ENCODE assay signal across 12 cellular contexts in genomic region chr11:102420547-102420946, GRCh38. TPM values are rescaled to one million over a fixed set of nuclear protein-coding genes. Genes with fewer than 3 reads are reported as not detected.
A peak's percentile ranks its signal among the peaks of the same experiment; 100 is the strongest.
DNase-seq lines count a peak whose midpoint lies in the region; ATAC-seq and TF ChIP-seq lines count a peak whose summit lies in the region.
"Had no signal": no experiment of that assay in that cellular context is flagged by ENCODE, and none has a peak within 500 bp of the region (broad histone marks: within the 10 kb centered on the region; RNA-seq: fewer than 3 reads in every experiment).

No MANE protein-coding gene starts in this region.

- H4K20me1 ChIP-seq in OCI-LY7 (ENCODE audit: insufficient read depth, low read length) (peaks cover 38% of the 10 kb centered on the region; the same call in 1 of the 2 replicates), PC-3 (ENCODE audit: low read length) (peaks cover 17% of the 10 kb centered on the region)

- no peak overlapping the region for H3K9ac ChIP-seq in PC-3 (ENCODE audit: low read length)

- DNase-seq in natural killer cell treated with Interleukin-12 subunit alpha and Interleukin-12 subunit beta and Interleukin-15 and Interleukin-18, amount 100 ng/mL, for 72 hours (ENCODE audit: low spot score): no peak
- DNase-seq in natural killer cell (no peak), OCI-LY7 (ENCODE audit: low spot score) (no peak), dedifferentiated amniotic fluid mesenchymal stem cell (ENCODE audit: extremely low spot score) (no peak), PC-3 (no peak), osteocyte (ENCODE audit: extremely low spot score, unreplicated experiment) (no peak), NCI-H446 treated with DMSO at 0.1 percent for 48 hours (lab: John Stamatoyannopoulos, UW) (no peak)
- DNase-seq: NCI-H187; stimulated activated CD4-positive, alpha-beta T cell treated with anti-CD3 and anti-CD28 coated beads, Interleukin-4, amount 100 ng/mL, for 24 hours had no signal

- CTCF ChIA-PET in OCI-LY7 (lab: Charles Lee; ENCODE audit: unreplicated experiment): interaction anchor here (0.7 to 1.1 kb wide), 2 partner anchors 29 to 30 kb away, joined by 3 to 4 read pairs; no protein-coding TSS in a partner anchor
- CTCF ChIA-PET in PC-3 (lab: Charles Lee): no interaction called here

- ATAC-seq in natural killer cell treated with Interleukin-12 subunit alpha and Interleukin-12 subunit beta and Interleukin-15 and Interleukin-18, amount 100 ng/mL, for 72 hours: peak; percentile 65 to 75
- ATAC-seq in natural killer cell (no peak), HG02840 (IDR thresholded peaks at IDR 0.05; ENCODE audit: low FRiP score, unreplicated experiment) (peak; percentile 62), PC-3 (no peak)

- peaks cover 100% of the 10 kb centered on the region for H3K79me2 ChIP-seq in OCI-LY7 (ENCODE audit: insufficient read depth, low read depth, low read length)
- H3K79me2 ChIP-seq in PC-3 (ENCODE audit: low read length): peaks cover 68% of the 10 kb centered on the region

- no peaks in the 10 kb centered on the region for H3K27me3 Mint-ChIP-seq in natural killer cell treated with Interleukin-12 subunit alpha and Interleukin-12 subunit beta and Interleukin-15 and Interleukin-18, amount 100 ng/mL, for 72 hours
- H3K27me3 Mint-ChIP-seq in natural killer cell (ENCODE audit: low read depth in 2 of 2) (no peaks in the 10 kb centered on the region), osteocyte (ENCODE audit: unreplicated experiment) (no peaks in the 10 kb centered on the region)

- peaks cover 9% of the 10 kb centered on the region for H3K9me3 Mint-ChIP-seq in natural killer cell treated with Interleukin-12 subunit alpha and Interleukin-12 subunit beta and Interleukin-15 and Interleukin-18, amount 100 ng/mL, for 72 hours
- H3K9me3 Mint-ChIP-seq in natural killer cell (no peaks in the 10 kb centered on the region), osteocyte (ENCODE audit: unreplicated experiment) (peaks cover 21% of the 10 kb centered on the region)

- intact Hi-C loops in natural killer cell (cut with micrococcal nuclease): no loop called here
- intact Hi-C loops in OCI-LY7 (cut with micrococcal nuclease; ENCODE audit: unreplicated experiment): no loop called here
- intact Hi-C loops in PC-3 (cut with micrococcal nuclease): no loop called here

- H3K36me3 Mint-ChIP-seq in natural killer cell treated with Interleukin-12 subunit alpha and Interleukin-12 subunit beta and Interleukin-15 and Interleukin-18, amount 100 ng/mL, for 72 hours: peaks cover 13% of the 10 kb centered on the region
- no peaks in the 10 kb centered on the region for H3K36me3 Mint-ChIP-seq in natural killer cell
- peaks cover 16% of the 10 kb centered on the region for H3K36me3 Mint-ChIP-seq in osteocyte (ENCODE audit: unreplicated experiment)

- H3F3A ChIP-seq in PC-3 (ENCODE audit: low read length, unreplicated experiment): no peaks in the 10 kb centered on the region

- no peak overlapping the region for H3K4me3 Mint-ChIP-seq in natural killer cell treated with Interleukin-12 subunit alpha and Interleukin-12 subunit beta and Interleukin-15 and Interleukin-18, amount 100 ng/mL, for 72 hours
- H3K4me3 Mint-ChIP-seq in natural killer cell (no peak overlapping the region), osteocyte (ENCODE audit: unreplicated experiment) (no peak overlapping the region)
- H3K4me3 Mint-ChIP-seq: mesothelial cell of epicardium had no signal

- H3K27ac ChIP-seq in OCI-LY7 (ENCODE audit: low read depth, low read length, poor library complexity, severe bottlenecking) (peak overlapping the region; percentile 65), PC-3 (ENCODE audit: low read length) (no peak overlapping the region)
- H3K27ac ChIP-seq: C4-2B had no signal

- POLR2A ChIA-PET in OCI-LY7 (lab: Charles Lee) (interaction anchor here (1.0 to 3.1 kb wide), 10 partner anchors 9 to 56 kb away, joined by 4 to 20 read pairs (median 8); no protein-coding TSS in a partner anchor), PC-3 (lab: Charles Lee; ENCODE audit: unreplicated experiment) (no interaction called here)

- H3K4me2 ChIP-seq in OCI-LY7 (ENCODE audit: low read length) (peak overlapping the region; percentile 53), PC-3 (ENCODE audit: low read length) (no peak overlapping the region)

- TF ChIP-seq CTCF in natural killer cell (IDR thresholded peaks at IDR 0.05) (no peak), OCI-LY7 (conservative IDR thresholded peaks at IDR 0.05; ENCODE audit: low read length) (no peak), PC-3 (conservative IDR thresholded peaks at IDR 0.05; ENCODE audit: low read depth, low read length) (no peak), osteocyte (IDR thresholded peaks at IDR 0.05) (no peak)

- no peak overlapping the region for H3K27ac Mint-ChIP-seq in natural killer cell treated with Interleukin-12 subunit alpha and Interleukin-12 subunit beta and Interleukin-15 and Interleukin-18, amount 100 ng/mL, for 72 hours
- H3K27ac Mint-ChIP-seq in natural killer cell (no peak overlapping the region), osteocyte (ENCODE audit: unreplicated experiment) (no peak overlapping the region)

- H3K4me1 ChIP-seq in OCI-LY7 (ENCODE audit: insufficient read depth, low read length, poor library complexity, severe bottlenecking) (peaks cover 74% of the 10 kb centered on the region), PC-3 (ENCODE audit: insufficient read depth, low read length) (no peaks in the 10 kb centered on the region)

- H2AFZ ChIP-seq in OCI-LY7 (ENCODE audit: low read length) (no peak overlapping the region), PC-3 (ENCODE audit: low read length) (no peak overlapping the region)

- H3K9me2 ChIP-seq in OCI-LY7 (ENCODE audit: insufficient read depth, low read length): no peaks in the 10 kb centered on the region
- H3K9me2 ChIP-seq in PC-3 (replicated peaks; ENCODE audit: low read length): no peaks in the 10 kb centered on the region

- H3K9me3 ChIP-seq in OCI-LY7 (ENCODE audit: low read length) (peaks cover 21% of the 10 kb centered on the region), PC-3 (ENCODE audit: low read length) (no peaks in the 10 kb centered on the region)

- BruUV-seq in OCI-LY7 (replicated peaks; lab: Mats Ljungman, UMichigan) (no TSS peak), PC-3 (replicated peaks; lab: Mats Ljungman, UMichigan) (no TSS peak)

- H3K4me3 ChIP-seq in OCI-LY7 (ENCODE audit: low read depth, low read length, poor library complexity, severe bottlenecking) (peak overlapping the region; percentile 9), PC-3 (ENCODE audit: low read length) (no peak overlapping the region)

- no peaks in the 10 kb centered on the region for H3K27me3 ChIP-seq in PC-3 (ENCODE audit: low read length)

- H3K4me1 Mint-ChIP-seq in natural killer cell treated with Interleukin-12 subunit alpha and Interleukin-12 subunit beta and Interleukin-15 and Interleukin-18, amount 100 ng/mL, for 72 hours (ENCODE audit: low read depth in 2 of 2): peaks cover 36 to 41% of the 10 kb centered on the region in 2 donors
- peaks cover 48 to 50% of the 10 kb centered on the region in 2 donors for H3K4me1 Mint-ChIP-seq in natural killer cell
- H3K4me1 Mint-ChIP-seq in osteocyte (ENCODE audit: unreplicated experiment): peaks cover 11% of the 10 kb centered on the region

- H3K36me3 ChIP-seq in OCI-LY7 (ENCODE audit: insufficient read depth, low read length): peaks cover 75% of the 10 kb centered on the region
- H3K36me3 ChIP-seq in PC-3 (ENCODE audit: low read depth, low read length): peaks cover 7% of the 10 kb centered on the region

RNA-seq across cellular contexts. Expression of gene TMEM123, which starts 32.0 kb away (rescaled TPM):
- 10 to 100 TPM; 64.6 to 81.3 TPM for total RNA-seq in natural killer cell treated with Interleukin-12 subunit alpha and Interleukin-12 subunit beta and Interleukin-15 and Interleukin-18, amount 100 ng/mL, for 72 hours
- total RNA-seq in natural killer cell (100 to 1,000 TPM; 100 to 126 (median 118) TPM), OCI-LY7 (2022) (232 and 261 TPM in 2 replicates), PC-3 (2014; rRNA removed) (136 and 163 TPM in 2 replicates), osteocyte (244 and 250 TPM in 2 replicates)
- total RNA-seq in OCI-LY7 (2014; rRNA removed; shearing (Covaris generic)): 83.3 and 127 TPM in 2 replicates

Comparison
In these comparisons a context has a peak if more than half of its experiments do, and no peak if none do; other contexts are left out.
1. ATAC-seq: peak in natural killer cell treated with Interleukin-12 subunit alpha and Interleukin-12 subunit beta and Interleukin-15 and Interleukin-18, amount 100 ng/mL, for 72 hours (2 of 2) and HG02840 (single experiment); none in natural killer cell (0 of 3) and PC-3 (single experiment).